ENCODE assay signal across 8 cellular contexts in genomic region chr15:92733090-92733933, GRCh38.
A peak's percentile ranks its signal among the peaks of the same experiment; 100 is the strongest.
DNase-seq lines count a peak whose midpoint lies in the region; ATAC-seq and TF ChIP-seq lines count a peak whose summit lies in the region.

No MANE protein-coding gene starts in this region.

- ATAC-seq in psoas muscle (peak in 1 of 4 donors; percentile 14), GM21390 (IDR thresholded peaks at IDR 0.05; ENCODE audit: unreplicated experiment) (no peak), HG03039 (IDR thresholded peaks at IDR 0.05; ENCODE audit: unreplicated experiment) (no peak)

- no peak for TF ChIP-seq POLR2A in esophagus squamous epithelium (IDR thresholded peaks at IDR 0.05)

- H3K4me1 ChIP-seq in esophagus squamous epithelium (peaks cover 0 to 13% (median 0%) of the 10 kb centered on the region in 3 donors), psoas muscle (no peaks in the 10 kb centered on the region)

- WGBS in esophagus squamous epithelium, 2 donors, result 66 to 77% methylated on average over 11 to 12 of the region's 12 CpGs
- WGBS in psoas muscle, 3 donors, result 78 to 80% (median 78%) methylated on average over 12 of the region's 12 CpGs

- no peak for DNase-seq in GM12864 (ENCODE audit: low read depth)
- DNase-seq in SKM-1 (lab: John Stamatoyannopoulos, UW; ENCODE audit: unreplicated experiment), result peak; percentile 66
- DNase-seq in esophagus squamous epithelium (lab: John Stamatoyannopoulos, UW), result no peak
- no peak for DNase-seq in psoas muscle
- no peak for DNase-seq in NCI-H1105 treated with DMSO at 0.1 percent for 48 hours (lab: John Stamatoyannopoulos, UW)
- no peak for DNase-seq in activated gamma-delta T cell treated with Interleukin-2 at 50 U/mL for 16 hours

- H3K36me3 ChIP-seq in esophagus squamous epithelium (no peaks in the 10 kb centered on the region), psoas muscle (ENCODE audit: insufficient read depth in 1 of 2, low read depth in 1 of 2) (no peaks in the 10 kb centered on the region)

- no peaks in the 10 kb centered on the region for H3K27me3 ChIP-seq in esophagus squamous epithelium
- no peaks in the 10 kb centered on the region for H3K27me3 ChIP-seq in psoas muscle (ENCODE audit: insufficient read depth in 3 of 3, low read length in 2 of 3)

- peak overlapping the region in 1 of 4 donors; percentile 77 for H3K27ac ChIP-seq in esophagus squamous epithelium
- peak overlapping the region; percentile 74 for H3K27ac ChIP-seq in psoas muscle

- H3K4me3 ChIP-seq in GM12864 (ENCODE audit: low read depth, low read length), result peak overlapping the region; percentile 9; the same call in 1 of the 2 replicates
- peak overlapping the region; percentile 33 to 53 (median 42) for H3K4me3 ChIP-seq in esophagus squamous epithelium
- H3K4me3 ChIP-seq in psoas muscle, result peak overlapping the region; percentile 70

- no peak for TF ChIP-seq CTCF in GM12864 (IDR thresholded peaks at IDR 0.05; ENCODE audit: low read depth, low read length, missing control alignments)
- TF ChIP-seq CTCF in esophagus squamous epithelium (IDR thresholded peaks at IDR 0.05), result no peak
- no peak for TF ChIP-seq CTCF in psoas muscle (IDR thresholded peaks at IDR 0.05)

- intact Hi-C loops in esophagus squamous epithelium (cut with DNase I) (no loop called here), psoas muscle (cut with DNase I) (no loop called here)

- H3K9me3 ChIP-seq in esophagus squamous epithelium (no peaks in the 10 kb centered on the region), psoas muscle (no peaks in the 10 kb centered on the region)

Comparison
In these comparisons a context has a peak if more than half of its experiments do, and no peak if none do; other contexts are left out.
1. H3K4me3 ChIP-seq: peak in every context shown above with its lines; median percentile 70 in psoas muscle; 42 in esophagus squamous epithelium; 9 in GM12864.